Comparison of ENCODE assay signal across 8 cellular contexts in the genomic region with DNA sequence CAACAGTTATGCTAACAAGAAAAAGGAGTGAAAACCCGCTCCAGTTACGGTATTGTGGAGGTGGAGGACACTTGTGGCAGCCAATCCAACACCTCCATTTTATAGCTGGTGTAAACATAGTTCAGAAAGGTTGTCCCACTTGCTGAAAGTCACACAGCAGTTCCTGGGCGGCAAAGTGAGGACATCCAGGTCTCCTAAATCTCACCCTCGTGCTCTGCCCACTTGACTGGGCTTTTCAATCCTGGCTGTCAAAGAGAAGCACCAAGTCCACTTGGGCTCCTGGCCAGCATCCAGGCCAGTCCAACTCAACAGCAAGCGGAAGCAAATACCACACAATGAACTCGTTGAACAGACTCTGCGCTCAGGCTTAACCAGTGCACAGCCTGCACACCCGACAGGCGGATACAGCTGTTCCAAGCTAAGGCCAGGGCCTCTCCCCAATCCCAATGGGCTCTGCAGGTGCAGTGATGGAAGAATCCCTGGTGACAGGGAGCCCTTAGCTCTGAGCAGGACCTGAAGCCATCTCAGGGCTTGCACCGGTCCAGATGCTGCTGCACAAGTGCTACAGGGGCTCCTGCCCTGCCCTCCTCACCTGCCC.
DNase-seq lines count a peak whose midpoint lies in the region; ATAC-seq, FAIRE-seq and TF ChIP-seq lines count a peak whose summit lies in the region.
"Not testable (repeated sequence)": the region's sequence is repeated elsewhere in the genome, so short reads cannot be mapped to it uniquely, and the experiment has no call there.

No MANE protein-coding gene starts in this region.

- WGBS in HepG2 (ENCODE audit: low lambda C conversion rate), result 50% methylated on average over 10 of the region's 10 CpGs
- 45 to 65% (median 50%) methylated on average over 7 to 10 of the region's 10 CpGs for WGBS in stomach, 5 donors

- H3K36me3 Mint-ChIP-seq in activated CD4-positive, alpha-beta T cell treated with anti-CD3 and anti-CD28 coated beads, Interleukin-2, amount 10 ng/mL, durations not matched to agents 24 days and 14 days (ENCODE audit: low read depth), result peaks cover 47% of the 10 kb centered on the region
- H3K36me3 Mint-ChIP-seq in activated naive CD8-positive, alpha-beta T cell treated with anti-CD3 and anti-CD28 coated beads, Interleukin-2, amount 50 U/mL, for 24 hours (ENCODE audit: low read depth), result peaks cover 32% of the 10 kb centered on the region

- intact Hi-C loops in activated CD4-positive, alpha-beta T cell treated with anti-CD3 and anti-CD28 coated beads, Interleukin-2, amount 10 ng/mL, durations not matched to agents 24 days and 14 days (cut with micrococcal nuclease), result loop anchor here (2.0 kb wide), 1 partner anchor 45 kb away; no protein-coding TSS in a partner anchor
- intact Hi-C loops in HepG2 (cut with micrococcal nuclease; ENCODE audit: unreplicated experiment); stomach (cut with DNase I; ENCODE audit: low total_unique reads): not testable (repeated sequence)

- H3K27ac Mint-ChIP-seq in activated CD4-positive, alpha-beta T cell treated with anti-CD3 and anti-CD28 coated beads, Interleukin-2, amount 10 ng/mL, durations not matched to agents 24 days and 14 days, result peak overlapping the region; percentile 92
- H3K27ac Mint-ChIP-seq in activated naive CD8-positive, alpha-beta T cell treated with anti-CD3 and anti-CD28 coated beads, Interleukin-2, amount 50 U/mL, for 24 hours, result peak overlapping the region; percentile 88

- H3K27ac ChIP-seq in HepG2 (ENCODE audit: extremely low read length, insufficient read depth, low read length) (peak overlapping the region; percentile 70), stomach (peak overlapping the region; percentile 17 to 90 (median 82))

- POLR2A ChIA-PET in HepG2 (lab: Yijun Ruan, JAX), result interaction anchor here (0.9 to 2.4 kb wide), 3 partner anchors 8 to 16 kb away, joined by 3 to 28 read pairs (median 6); no protein-coding TSS in a partner anchor

- not testable (repeated sequence) for TF ChIP-seq RAD21 in HepG2 (CRISPR knock-in tag; IDR thresholded peaks at IDR 0.05)

- BruUV-seq in HepG2 (replicated peaks; lab: Mats Ljungman, UMichigan), result not testable (repeated sequence)

- peaks cover 92% of the 10 kb centered on the region for H3K79me2 ChIP-seq in HepG2 (ENCODE audit: insufficient read depth, low read length)

- H3K9me3 ChIP-seq in HepG2 (ENCODE audit: low read length); stomach: not testable (repeated sequence)

- in situ Hi-C loops in HepG2 (cut with HindIII; ENCODE audit: extremely low pct_ligation_motif_present, low pct_unique_long_range_greater_than_20kb), result not testable (repeated sequence)

- not testable (repeated sequence) for ATAC-seq in activated naive CD8-positive, alpha-beta T cell treated with anti-CD3 and anti-CD28 coated beads, Interleukin-2, amount 50 U/mL, for 24 hours
- peak; percentile 47 for ATAC-seq in HepG2

- DNase-seq in C1 segment of cervical spinal cord (lab: John Stamatoyannopoulos, UW), result peak in 8 of 14 donors; percentile 34 to 66 (median 46)
- DNase-seq in LHCN-M2 (ENCODE audit: low read depth), result peak; percentile 19
- not testable (repeated sequence) for DNase-seq in activated CD4-positive, alpha-beta T cell treated with anti-CD3 and anti-CD28 coated beads, Interleukin-2, amount 10 ng/mL, durations not matched to agents 24 days and 14 days; activated naive CD8-positive, alpha-beta T cell treated with anti-CD3 and anti-CD28 coated beads, Interleukin-2, amount 50 U/mL, for 24 hours; HepG2 (ENCODE audit: low spot score); stomach
- DNase-seq in epidermal melanocyte (ENCODE audit: insufficient read length, low spot score), result peak; percentile 16
- DNase-seq in nucleus accumbens (lab: John Stamatoyannopoulos, UW), result peak in 40 of 56 donors; percentile 12 to 77 (median 52)

- not testable (repeated sequence) for TF ChIP-seq EP300 in HepG2 (IDR thresholded peaks at IDR 0.05; ENCODE audit: low read depth in 2 of 2, low read length in 2 of 2); HepG2 (CRISPR knock-in tag; IDR thresholded peaks at IDR 0.05; ENCODE audit: borderline replicate concordance); stomach (IDR thresholded peaks at IDR 0.05)

- H3K27me3 Mint-ChIP-seq in activated CD4-positive, alpha-beta T cell treated with anti-CD3 and anti-CD28 coated beads, Interleukin-2, amount 10 ng/mL, durations not matched to agents 24 days and 14 days; activated naive CD8-positive, alpha-beta T cell treated with anti-CD3 and anti-CD28 coated beads, Interleukin-2, amount 50 U/mL, for 24 hours: not testable (repeated sequence)

- H3K4me3 ChIP-seq in HepG2 (replicated peaks in 1 of 3; ENCODE audit: insufficient read depth in 1 of 3, low read depth in 2 of 3, low read length in 3 of 3), result peak overlapping the region in 1 of 3 experiments; percentile 13; a peak in 1 of 6 replicates
- peak overlapping the region in 1 of 4 donors; percentile 6 for H3K4me3 ChIP-seq in stomach

- CTCF ChIA-PET in HepG2 (lab: Yijun Ruan, JAX; ENCODE audit: low intra/inter-chr PET ratio, low total read pairs), result not testable (repeated sequence)

- H3K4me3 Mint-ChIP-seq in activated CD4-positive, alpha-beta T cell treated with anti-CD3 and anti-CD28 coated beads, Interleukin-2, amount 10 ng/mL, durations not matched to agents 24 days and 14 days, result peak overlapping the region; percentile 20
- not testable (repeated sequence) for H3K4me3 Mint-ChIP-seq in activated naive CD8-positive, alpha-beta T cell treated with anti-CD3 and anti-CD28 coated beads, Interleukin-2, amount 50 U/mL, for 24 hours

- peaks cover 84% of the 10 kb centered on the region for H4K20me1 ChIP-seq in HepG2 (ENCODE audit: insufficient read depth, low read length)

- peak overlapping the region; percentile 44 for H3K4me2 ChIP-seq in HepG2 (ENCODE audit: low read depth, low read length)

- H3K27me3 ChIP-seq in HepG2 (ENCODE audit: control insufficient read depth in 1 of 2, insufficient read depth in 2 of 2, low read length in 2 of 2); stomach: not testable (repeated sequence)

- H3K9ac ChIP-seq in HepG2 (ENCODE audit: insufficient read depth, low read depth, low read length), result not testable (repeated sequence)

- H3K4me1 Mint-ChIP-seq in activated CD4-positive, alpha-beta T cell treated with anti-CD3 and anti-CD28 coated beads, Interleukin-2, amount 10 ng/mL, durations not matched to agents 24 days and 14 days, result peaks cover 58% of the 10 kb centered on the region
- peaks cover 71% of the 10 kb centered on the region for H3K4me1 Mint-ChIP-seq in activated naive CD8-positive, alpha-beta T cell treated with anti-CD3 and anti-CD28 coated beads, Interleukin-2, amount 50 U/mL, for 24 hours

- 0 out of 2 replicates have a peak, but pooled peaks have one; percentile 13 for TF ChIP-seq CTCF in HepG2 (CRISPR knock-in tag; IDR thresholded peaks at IDR 0.05)
- not testable (repeated sequence) for TF ChIP-seq CTCF in stomach (IDR thresholded peaks at IDR 0.05)

- H2AFZ ChIP-seq in HepG2 (ENCODE audit: low read length), result not testable (repeated sequence)

- not testable (repeated sequence) for H3K9me3 Mint-ChIP-seq in activated CD4-positive, alpha-beta T cell treated with anti-CD3 and anti-CD28 coated beads, Interleukin-2, amount 10 ng/mL, durations not matched to agents 24 days and 14 days; activated naive CD8-positive, alpha-beta T cell treated with anti-CD3 and anti-CD28 coated beads, Interleukin-2, amount 50 U/mL, for 24 hours

- H3K4me1 ChIP-seq in HepG2 (ENCODE audit: insufficient read depth, low read length) (peaks cover 97% of the 10 kb centered on the region), stomach (peaks cover 85 to 98% (median 88%) of the 10 kb centered on the region in 4 donors)

- H3K36me3 ChIP-seq in HepG2 (replicated peaks in 1 of 2; ENCODE audit: control insufficient read depth in 1 of 2, insufficient read depth in 2 of 2, low read length in 2 of 2), result peaks cover 24 to 28% of the 10 kb centered on the region in 2 experiments; a peak in 4 of 5 replicates
- not testable (repeated sequence) for H3K36me3 ChIP-seq in stomach

- peak; percentile 3 to 33; a peak in 2 of 4 replicates for TF ChIP-seq POLR2A in HepG2 (IDR thresholded peaks at IDR 0.05; ENCODE audit: insufficient read depth in 1 of 2, low read depth in 2 of 2, low read length in 2 of 2)
- TF ChIP-seq POLR2A in stomach (IDR thresholded peaks at IDR 0.05), result not testable (repeated sequence)

- FAIRE-seq in HepG2 (lab: Jason Lieb, UNC), result peak; percentile 26

TF ChIP-seq in HepG2, 621 proteins besides CTCF, POLR2A, EP300 and RAD21 (continues in another document):
- TF ChIP-seq IRF2 (CRISPR knock-in tag; IDR thresholded peaks at IDR 0.05), result peak; percentile 77
- TF ChIP-seq ZFX (CRISPR knock-in tag; IDR thresholded peaks at IDR 0.05; ENCODE audit: low read depth), result peak; percentile 84
- TF ChIP-seq, protein P1, sequence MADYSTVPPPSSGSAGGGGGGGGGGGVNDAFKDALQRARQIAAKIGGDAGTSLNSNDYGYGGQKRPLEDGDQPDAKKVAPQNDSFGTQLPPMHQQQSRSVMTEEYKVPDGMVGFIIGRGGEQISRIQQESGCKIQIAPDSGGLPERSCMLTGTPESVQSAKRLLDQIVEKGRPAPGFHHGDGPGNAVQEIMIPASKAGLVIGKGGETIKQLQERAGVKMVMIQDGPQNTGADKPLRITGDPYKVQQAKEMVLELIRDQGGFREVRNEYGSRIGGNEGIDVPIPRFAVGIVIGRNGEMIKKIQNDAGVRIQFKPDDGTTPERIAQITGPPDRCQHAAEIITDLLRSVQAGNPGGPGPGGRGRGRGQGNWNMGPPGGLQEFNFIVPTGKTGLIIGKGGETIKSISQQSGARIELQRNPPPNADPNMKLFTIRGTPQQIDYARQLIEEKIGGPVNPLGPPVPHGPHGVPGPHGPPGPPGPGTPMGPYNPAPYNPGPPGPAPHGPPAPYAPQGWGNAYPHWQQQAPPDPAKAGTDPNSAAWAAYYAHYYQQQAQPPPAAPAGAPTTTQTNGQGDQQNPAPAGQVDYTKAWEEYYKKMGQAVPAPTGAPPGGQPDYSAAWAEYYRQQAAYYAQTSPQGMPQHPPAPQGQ (CRISPR knock-in tag; IDR thresholded peaks at IDR 0.05; ENCODE audit: borderline replicate concordance), result peak; percentile 62; the same call in 1 of the 2 replicates
- TF ChIP-seq CBX1 (IDR thresholded peaks at IDR 0.05; ENCODE audit: low read depth), result peak; percentile 15
